ENCODE assay signal across 10 cellular contexts in genomic region chr1:5770981-5771765, GRCh38.
DNase-seq lines count a peak whose midpoint lies in the region; ATAC-seq and TF ChIP-seq lines count a peak whose summit lies in the region.
"Had no signal": no experiment of that assay in that cellular context is flagged by ENCODE, and none has a peak within 500 bp of the region (broad histone marks: within the 10 kb centered on the region; RNA-seq: fewer than 3 reads in every experiment).

No MANE protein-coding gene starts in this region.

- no peak overlapping the region for H3K4me3 ChIP-seq in A673 (ENCODE audit: low read depth, low read length, poor library complexity, severe bottlenecking)

- DNase-seq in A673 (ENCODE audit: low spot score) (peak; percentile 70), M059J (ENCODE audit: low read depth) (peak; percentile 9), T-helper 17 cell (no peak), iris pigment epithelial cell (ENCODE audit: low read depth) (peak; percentile 1), putamen (ENCODE audit: low spot score) (no peak), GM20000 (ENCODE audit: low spot score) (no peak)
- DNase-seq: dermis blood vessel endothelial cell had no signal

- peaks cover 8% of the 10 kb centered on the region for H3K4me1 Mint-ChIP-seq in T-helper 17 cell

- peak overlapping the region; percentile 9 for H3K27ac Mint-ChIP-seq in T-helper 17 cell

- no peak overlapping the region for H3K4me3 Mint-ChIP-seq in T-helper 17 cell

- intact Hi-C loops in A673 (cut with micrococcal nuclease; ENCODE audit: unreplicated experiment), result no loop called here

- no peaks in the 10 kb centered on the region for H3K36me3 ChIP-seq in A673 (ENCODE audit: insufficient read depth, low read length, poor library complexity, severe bottlenecking)

- peaks cover 2% of the 10 kb centered on the region for H3K36me3 Mint-ChIP-seq in T-helper 17 cell (ENCODE audit: low read depth)

- CTCF ChIA-PET in A673 (lab: Charles Lee), result no interaction called here

- TF ChIP-seq CTCF in A673 (conservative IDR thresholded peaks at IDR 0.05; ENCODE audit: low read depth, low read length) (no peak), GM20000 (IDR thresholded peaks at IDR 0.05; ENCODE audit: extremely low read depth, missing control alignments) (no peak)

- H3K27me3 Mint-ChIP-seq in T-helper 17 cell, result peaks cover 53% of the 10 kb centered on the region

- no TSS peak for BruUV-seq in A673 (replicated peaks; lab: Mats Ljungman, UMichigan)

- H3K9me3 ChIP-seq in A673 (ENCODE audit: low read depth, low read length, poor library complexity, severe bottlenecking), result no peaks in the 10 kb centered on the region
- no peaks in the 10 kb centered on the region for H3K9me3 ChIP-seq in T-helper 17 cell (ENCODE audit: control insufficient read depth, low read length, poor library complexity, severe bottlenecking)

- H3K27me3 ChIP-seq in A673 (replicated peaks; ENCODE audit: insufficient read depth, low read depth, low read length, poor library complexity), result peaks cover 5% of the 10 kb centered on the region

- H3K4me1 ChIP-seq in A673 (ENCODE audit: insufficient read depth, low read length, poor library complexity, severe bottlenecking), result peaks cover 9% of the 10 kb centered on the region

- ATAC-seq in T-helper 17 cell (no peak), HG02623 (IDR thresholded peaks at IDR 0.05; ENCODE audit: unreplicated experiment) (no peak), HG03378 (IDR thresholded peaks at IDR 0.05; ENCODE audit: unreplicated experiment) (no peak)

- H3K27ac ChIP-seq in A673 (ENCODE audit: low read depth, low read length, poor library complexity, severe bottlenecking), result no peak overlapping the region
- H3K27ac ChIP-seq: C4-2B had no signal

- POLR2A ChIA-PET in A673 (lab: Charles Lee; ENCODE audit: low non-redundant PET), result no interaction called here

Comparison
In these comparisons a context has a peak if more than half of its experiments do, and no peak if none do; other contexts are left out.
1. DNase-seq: peak in A673 (single experiment), M059J (single experiment) and iris pigment epithelial cell (single experiment); none in T-helper 17 cell (0 of 3), putamen (single experiment) and GM20000 (single experiment).